19 cellular contexts compared by ENCODE assay signal in the genomic region with DNA sequence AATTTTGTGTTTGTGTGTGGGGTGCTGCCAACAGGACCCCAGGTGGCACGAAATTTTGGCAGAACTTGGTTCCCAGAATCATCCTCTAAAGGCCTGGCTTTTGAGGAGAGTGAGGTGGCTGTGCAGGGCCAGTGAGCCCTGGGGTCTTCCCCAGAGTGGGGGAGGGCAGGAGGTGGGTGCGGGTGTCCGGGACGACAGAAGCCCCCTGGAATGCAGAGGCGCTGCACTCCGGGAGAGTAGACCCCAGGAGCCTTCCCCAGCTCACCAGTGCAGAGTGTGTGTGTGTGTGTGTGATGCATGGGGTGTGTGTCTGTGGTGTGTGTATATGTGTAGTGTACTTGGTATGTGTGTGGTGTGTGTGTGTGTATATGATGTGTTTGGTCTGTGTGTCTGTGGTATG.
"Had no signal": no experiment of that assay in that cellular context is flagged by ENCODE, and none has a peak within 500 bp of the region (broad histone marks: within the 10 kb centered on the region; RNA-seq: fewer than 3 reads in every experiment).

No MANE protein-coding gene starts in this region.

- H3K4me3 ChIP-seq: heart right ventricle, lower lobe of right lung, right atrium auricular region, sigmoid colon, skin epidermis, uterus had no signal

- H3K27me3 ChIP-seq: right atrium auricular region, sigmoid colon, uterus had no signal

- H3K9me3 Mint-ChIP-seq: natural killer cell, type B pancreatic cell had no signal

- H3K36me3 ChIP-seq: heart right ventricle, lower lobe of right lung, right atrium auricular region, sigmoid colon, uterus had no signal

- H3K27ac Mint-ChIP-seq: memory B cell; mesothelial cell of epicardium; natural killer cell; stimulated activated naive B cell treated with anti-CD40 and anti-IgM and Interleukin-4, amounts not matched to agents 10 μg/mL and 1 μg/mL and 100 μg/mL, for 72 hours; type B pancreatic cell had no signal

- DNase-seq: cortex of kidney; effector memory CD4-positive, alpha-beta T cell; heart right ventricle; hypothalamus; kidney glomerular epithelial cell; lower lobe of right lung; natural killer cell; sigmoid colon; stimulated activated CD4-positive, alpha-beta T cell treated with anti-CD3 and anti-CD28 coated beads, Interleukin-2, amount 100 ng/mL, for 24 hours; stimulated activated CD4-positive, alpha-beta T cell treated with anti-CD3 and anti-CD28 coated beads, Interleukin-4, amount 100 ng/mL, for 4 hours; stimulated activated naive B cell treated with anti-CD40 and anti-IgM and Interleukin-4, amounts not matched to agents 10 μg/mL and 1 μg/mL and 100 μg/mL, for 72 hours; uterus had no signal

- H3K4me1 ChIP-seq: lower lobe of right lung, right atrium auricular region, sigmoid colon, uterus had no signal

- H3K4me3 Mint-ChIP-seq: memory B cell; mesothelial cell of epicardium; natural killer cell; neural crest cell; stimulated activated naive B cell treated with anti-CD40 and anti-IgM and Interleukin-4, amounts not matched to agents 10 μg/mL and 1 μg/mL and 100 μg/mL, for 72 hours; type B pancreatic cell had no signal

- H3K4me1 Mint-ChIP-seq: mesothelial cell of epicardium, natural killer cell had no signal

- H3K9me3 ChIP-seq: lower lobe of right lung, sigmoid colon, uterus had no signal

- H3K27ac ChIP-seq: heart right ventricle, lower lobe of right lung, right atrium auricular region, sigmoid colon, skin epidermis, uterus had no signal

- H3K36me3 Mint-ChIP-seq: mesothelial cell of epicardium; natural killer cell; stimulated activated naive B cell treated with anti-CD40 and anti-IgM and Interleukin-4, amounts not matched to agents 10 μg/mL and 1 μg/mL and 100 μg/mL, for 72 hours; type B pancreatic cell had no signal

- ATAC-seq: esophagus mucosa; heart right ventricle; lower lobe of right lung; natural killer cell; stimulated activated naive B cell treated with anti-CD40 and anti-IgM and Interleukin-4, amounts not matched to agents 10 μg/mL and 1 μg/mL and 100 μg/mL, for 72 hours had no signal
